ENCODE assay signal across 10 cellular contexts in genomic region chr9:126151031-126151670, GRCh38.
DNase-seq lines count a peak whose midpoint lies in the region; ATAC-seq and TF ChIP-seq lines count a peak whose summit lies in the region.
"Had no signal": no experiment of that assay in that cellular context is flagged by ENCODE, and none has a peak within 500 bp of the region (broad histone marks: within the 10 kb centered on the region; RNA-seq: fewer than 3 reads in every experiment).

No MANE protein-coding gene starts in this region.

- no peak for ATAC-seq in GM19351 (IDR thresholded peaks at IDR 0.05; ENCODE audit: unreplicated experiment)
- ATAC-seq: T-cell had no signal

- H3K27ac ChIP-seq in VCaP (peak overlapping the region; percentile 57), muscle layer of duodenum (ENCODE audit: low read length) (peak overlapping the region; percentile 42), caudate nucleus (ENCODE audit: low read depth, low read length) (no peak overlapping the region)
- H3K27ac ChIP-seq: C4-2B had no signal

- H3K4me3 ChIP-seq in muscle layer of duodenum (ENCODE audit: low read depth in 1 of 2, low read length in 2 of 2) = peak overlapping the region in 1 of 2 donors; percentile 20

- no peaks in the 10 kb centered on the region for H3K9me3 ChIP-seq in muscle layer of duodenum (ENCODE audit: control insufficient read depth in 1 of 2, low read length in 2 of 2)

- no peaks in the 10 kb centered on the region for H3K36me3 ChIP-seq in muscle layer of duodenum (ENCODE audit: control insufficient read depth in 1 of 2, insufficient read depth in 2 of 2, low read length in 2 of 2)

- no peak for TF ChIP-seq CTCF in VCaP (conservative IDR thresholded peaks at IDR 0.05)

- DNase-seq in DMS153 treated with DMSO at 0.1 percent for 48 hours (lab: John Stamatoyannopoulos, UW; ENCODE audit: unreplicated experiment) = peak; percentile 95
- DNase-seq in NCI-H2029 (lab: John Stamatoyannopoulos, UW) = peak; percentile 93
- DNase-seq in OCI-M2 (lab: John Stamatoyannopoulos, UW; ENCODE audit: unreplicated experiment) = no peak
- DNase-seq in caudate nucleus (lab: John Stamatoyannopoulos, UW) = no peak
- DNase-seq in G401 (ENCODE audit: low spot score) = no peak

- in situ Hi-C loops in G401 (cut with HindIII; ENCODE audit: low sequenced_read_pairs) = no loop called here

- H3K27me3 ChIP-seq in muscle layer of duodenum (ENCODE audit: low read depth, low read length) = no peaks in the 10 kb centered on the region

- peaks cover 0 to 13% of the 10 kb centered on the region in 2 donors for H3K4me1 ChIP-seq in muscle layer of duodenum (ENCODE audit: control insufficient read depth in 1 of 2, insufficient read depth in 2 of 2, low read length in 2 of 2)

Comparison
In these comparisons a context has a peak if more than half of its experiments do, and no peak if none do; other contexts are left out.
1. DNase-seq: peak in DMS153 treated with DMSO at 0.1 percent for 48 hours (single experiment) and NCI-H2029 (single experiment); none in OCI-M2 (single experiment), caudate nucleus (0 of 61) and G401 (single experiment).